ENCODE assay signal across 29 cellular contexts in genomic region chr6:147467463-147467862, GRCh38.
"Had no signal": no experiment of that assay in that cellular context is flagged by ENCODE, and none has a peak within 500 bp of the region (broad histone marks: within the 10 kb centered on the region; RNA-seq: fewer than 3 reads in every experiment).

No MANE protein-coding gene starts in this region.

- H3K9me3 Mint-ChIP-seq: dendritic cell treated with granulocyte-macrophage colony-stimulating factor and Interleukin-4, amounts not matched to agents 40 ng/mL and 50 ng/mL, for 4 days; effector memory CD8-positive, alpha-beta T cell had no signal

- H3K4me1 ChIP-seq: colonic mucosa, esophagus muscularis mucosa, esophagus squamous epithelium, foreskin keratinocyte, gastrocnemius medialis, gastroesophageal sphincter, heart left ventricle, heart right ventricle had no signal

- H3K27me3 ChIP-seq: colonic mucosa, esophagus muscularis mucosa, esophagus squamous epithelium, foreskin keratinocyte, gastrocnemius medialis, gastroesophageal sphincter, heart left ventricle, heart right ventricle had no signal

- H3K4me3 ChIP-seq: colonic mucosa, coronary artery, dorsolateral prefrontal cortex, esophagus muscularis mucosa, esophagus squamous epithelium, gastrocnemius medialis, gastroesophageal sphincter, heart left ventricle, heart right ventricle had no signal

- H3K27ac ChIP-seq: colonic mucosa, coronary artery, dorsolateral prefrontal cortex, epithelial cell of prostate, esophagus muscularis mucosa, esophagus squamous epithelium, foreskin keratinocyte, gastrocnemius medialis, gastroesophageal sphincter, heart left ventricle, heart right ventricle had no signal

- H3K36me3 ChIP-seq: colonic mucosa, esophagus muscularis mucosa, esophagus squamous epithelium, gastrocnemius medialis, gastroesophageal sphincter, heart left ventricle, heart right ventricle had no signal

- FAIRE-seq: colon, endometrium, endothelial cell of umbilical vein, frontal cortex had no signal

- H3K27ac Mint-ChIP-seq: dendritic cell treated with granulocyte-macrophage colony-stimulating factor and Interleukin-4, amounts not matched to agents 40 ng/mL and 50 ng/mL, for 4 days; effector memory CD8-positive, alpha-beta T cell; endodermal cell had no signal

- H3K27me3 Mint-ChIP-seq: dendritic cell treated with granulocyte-macrophage colony-stimulating factor and Interleukin-4, amounts not matched to agents 40 ng/mL and 50 ng/mL, for 4 days had no signal

- ATAC-seq: effector memory CD8-positive, alpha-beta T cell; esophagus mucosa; foreskin keratinocyte; gastrocnemius medialis; gastroesophageal sphincter; heart left ventricle; heart right ventricle had no signal

- DNase-seq: colonic mucosa; cortex of kidney; dermis blood vessel endothelial cell; dorsolateral prefrontal cortex; effector CD4-positive, alpha-beta T cell; effector CD8-positive, alpha-beta T cell; effector memory CD4-positive, alpha-beta T cell; effector memory CD8-positive, alpha-beta T cell; endodermal cell; erythroblast; esophagus squamous epithelium; foreskin fibroblast; foreskin keratinocyte; foreskin melanocyte; gastrocnemius medialis; glutamatergic neuron; head of caudate nucleus; heart left ventricle; heart right ventricle had no signal

- H3K4me3 Mint-ChIP-seq: dendritic cell treated with granulocyte-macrophage colony-stimulating factor and Interleukin-4, amounts not matched to agents 40 ng/mL and 50 ng/mL, for 4 days; effector memory CD8-positive, alpha-beta T cell; endodermal cell had no signal

- H3K9me3 ChIP-seq: colonic mucosa, esophagus squamous epithelium, gastrocnemius medialis, gastroesophageal sphincter had no signal
